ENCODE assay signal across 2 cellular contexts in genomic region chr12:26042645-26043044, GRCh38.
TF ChIP-seq lines count a peak whose summit lies in the region.

No MANE protein-coding gene starts in this region.

TF ChIP-seq in A549, 52 proteins besides CTCF, POLR2A, EP300 and RAD21:
- no peak for TF ChIP-seq MAFK (IDR thresholded peaks at IDR 0.05; ENCODE audit: partially characterized antibody)
- TF ChIP-seq CBX2 (IDR thresholded peaks at IDR 0.05; ENCODE audit: borderline replicate concordance, low read depth), result no peak
- no peak for TF ChIP-seq CHD2 (IDR thresholded peaks at IDR 0.05; ENCODE audit: low read length, partially characterized antibody)
- TF ChIP-seq POLR2AphosphoS2 (conservative IDR thresholded peaks at IDR 0.05; ENCODE audit: low read length), result no peak
- TF ChIP-seq HMGXB4 (CRISPR knock-in tag; IDR thresholded peaks at IDR 0.05; ENCODE audit: borderline replicate concordance), result no peak
- TF ChIP-seq HOXB13 (CRISPR knock-in tag; IDR thresholded peaks at IDR 0.05; ENCODE audit: low read depth), result no peak
- TF ChIP-seq ZNF302 (CRISPR knock-in tag; IDR thresholded peaks at IDR 0.05), result no peak
- no peak for TF ChIP-seq CHD4 (IDR thresholded peaks at IDR 0.05; ENCODE audit: borderline replicate concordance)
- no peak for TF ChIP-seq EHF (CRISPR knock-in tag; IDR thresholded peaks at IDR 0.05)
- TF ChIP-seq, protein P1, sequence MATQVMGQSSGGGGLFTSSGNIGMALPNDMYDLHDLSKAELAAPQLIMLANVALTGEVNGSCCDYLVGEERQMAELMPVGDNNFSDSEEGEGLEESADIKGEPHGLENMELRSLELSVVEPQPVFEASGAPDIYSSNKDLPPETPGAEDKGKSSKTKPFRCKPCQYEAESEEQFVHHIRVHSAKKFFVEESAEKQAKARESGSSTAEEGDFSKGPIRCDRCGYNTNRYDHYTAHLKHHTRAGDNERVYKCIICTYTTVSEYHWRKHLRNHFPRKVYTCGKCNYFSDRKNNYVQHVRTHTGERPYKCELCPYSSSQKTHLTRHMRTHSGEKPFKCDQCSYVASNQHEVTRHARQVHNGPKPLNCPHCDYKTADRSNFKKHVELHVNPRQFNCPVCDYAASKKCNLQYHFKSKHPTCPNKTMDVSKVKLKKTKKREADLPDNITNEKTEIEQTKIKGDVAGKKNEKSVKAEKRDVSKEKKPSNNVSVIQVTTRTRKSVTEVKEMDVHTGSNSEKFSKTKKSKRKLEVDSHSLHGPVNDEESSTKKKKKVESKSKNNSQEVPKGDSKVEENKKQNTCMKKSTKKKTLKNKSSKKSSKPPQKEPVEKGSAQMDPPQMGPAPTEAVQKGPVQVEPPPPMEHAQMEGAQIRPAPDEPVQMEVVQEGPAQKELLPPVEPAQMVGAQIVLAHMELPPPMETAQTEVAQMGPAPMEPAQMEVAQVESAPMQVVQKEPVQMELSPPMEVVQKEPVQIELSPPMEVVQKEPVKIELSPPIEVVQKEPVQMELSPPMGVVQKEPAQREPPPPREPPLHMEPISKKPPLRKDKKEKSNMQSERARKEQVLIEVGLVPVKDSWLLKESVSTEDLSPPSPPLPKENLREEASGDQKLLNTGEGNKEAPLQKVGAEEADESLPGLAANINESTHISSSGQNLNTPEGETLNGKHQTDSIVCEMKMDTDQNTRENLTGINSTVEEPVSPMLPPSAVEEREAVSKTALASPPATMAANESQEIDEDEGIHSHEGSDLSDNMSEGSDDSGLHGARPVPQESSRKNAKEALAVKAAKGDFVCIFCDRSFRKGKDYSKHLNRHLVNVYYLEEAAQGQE (IDR thresholded peaks at IDR 0.05), result no peak
- no peak for TF ChIP-seq RCOR1 (IDR thresholded peaks at IDR 0.05; ENCODE audit: low read depth, low read length)
- TF ChIP-seq, protein P2, sequence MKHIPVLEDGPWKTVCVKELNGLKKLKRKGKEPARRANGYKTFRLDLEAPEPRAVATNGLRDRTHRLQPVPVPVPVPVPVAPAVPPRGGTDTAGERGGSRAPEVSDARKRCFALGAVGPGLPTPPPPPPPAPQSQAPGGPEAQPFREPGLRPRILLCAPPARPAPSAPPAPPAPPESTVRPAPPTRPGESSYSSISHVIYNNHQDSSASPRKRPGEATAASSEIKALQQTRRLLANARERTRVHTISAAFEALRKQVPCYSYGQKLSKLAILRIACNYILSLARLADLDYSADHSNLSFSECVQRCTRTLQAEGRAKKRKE (CRISPR knock-in tag; IDR thresholded peaks at IDR 0.05; ENCODE audit: low read depth), result no peak
- TF ChIP-seq BHLHE40 (IDR thresholded peaks at IDR 0.05; ENCODE audit: low read depth, low read length), result no peak
- no peak for TF ChIP-seq HEYL (CRISPR knock-in tag; IDR thresholded peaks at IDR 0.05)
- TF ChIP-seq, protein P3, sequence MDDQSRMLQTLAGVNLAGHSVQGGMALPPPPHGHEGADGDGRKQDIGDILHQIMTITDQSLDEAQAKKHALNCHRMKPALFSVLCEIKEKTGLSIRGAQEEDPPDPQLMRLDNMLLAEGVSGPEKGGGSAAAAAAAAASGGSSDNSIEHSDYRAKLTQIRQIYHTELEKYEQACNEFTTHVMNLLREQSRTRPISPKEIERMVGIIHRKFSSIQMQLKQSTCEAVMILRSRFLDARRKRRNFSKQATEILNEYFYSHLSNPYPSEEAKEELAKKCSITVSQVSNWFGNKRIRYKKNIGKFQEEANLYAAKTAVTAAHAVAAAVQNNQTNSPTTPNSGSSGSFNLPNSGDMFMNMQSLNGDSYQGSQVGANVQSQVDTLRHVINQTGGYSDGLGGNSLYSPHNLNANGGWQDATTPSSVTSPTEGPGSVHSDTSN (IDR thresholded peaks at IDR 0.05), result no peak
- TF ChIP-seq EHMT2 (IDR thresholded peaks at IDR 0.05; ENCODE audit: low read depth), result no peak
- no peak for TF ChIP-seq CBX8 (IDR thresholded peaks at IDR 0.05)

TF ChIP-seq in IMR-90, 13 proteins besides CTCF, POLR2A, EP300 and RAD21:
- no peak for TF ChIP-seq SMC3 (IDR thresholded peaks at IDR 0.05; ENCODE audit: low read depth, low read length)
- TF ChIP-seq BHLHE40 (IDR thresholded peaks at IDR 0.05; ENCODE audit: low read depth, low read length), result no peak
- TF ChIP-seq NFE2L2 (IDR thresholded peaks at IDR 0.05; ENCODE audit: low read depth, low read length), result no peak
- no peak for TF ChIP-seq FOS (IDR thresholded peaks at IDR 0.05; ENCODE audit: low read depth, low read length)
- TF ChIP-seq, protein P4, sequence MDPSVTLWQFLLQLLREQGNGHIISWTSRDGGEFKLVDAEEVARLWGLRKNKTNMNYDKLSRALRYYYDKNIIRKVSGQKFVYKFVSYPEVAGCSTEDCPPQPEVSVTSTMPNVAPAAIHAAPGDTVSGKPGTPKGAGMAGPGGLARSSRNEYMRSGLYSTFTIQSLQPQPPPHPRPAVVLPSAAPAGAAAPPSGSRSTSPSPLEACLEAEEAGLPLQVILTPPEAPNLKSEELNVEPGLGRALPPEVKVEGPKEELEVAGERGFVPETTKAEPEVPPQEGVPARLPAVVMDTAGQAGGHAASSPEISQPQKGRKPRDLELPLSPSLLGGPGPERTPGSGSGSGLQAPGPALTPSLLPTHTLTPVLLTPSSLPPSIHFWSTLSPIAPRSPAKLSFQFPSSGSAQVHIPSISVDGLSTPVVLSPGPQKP (IDR thresholded peaks at IDR 0.05; ENCODE audit: borderline replicate concordance, low read depth, low read length), result no peak
- no peak for TF ChIP-seq MXI1 (IDR thresholded peaks at IDR 0.05; ENCODE audit: borderline replicate concordance, low read depth, low read length)
- no peak for TF ChIP-seq CHD1 (IDR thresholded peaks at IDR 0.05; ENCODE audit: low read depth, low read length)
- no peak for TF ChIP-seq CEBPB (IDR thresholded peaks at IDR 0.05; ENCODE audit: low read depth, low read length)
- no peak for TF ChIP-seq RFX5 (IDR thresholded peaks at IDR 0.05; ENCODE audit: low read depth, low read length)
- TF ChIP-seq USF2 (IDR thresholded peaks at IDR 0.05; ENCODE audit: low read depth, low read length), result no peak
- TF ChIP-seq MAFK (IDR thresholded peaks at IDR 0.05; ENCODE audit: low read depth, low read length), result no peak
- no peak for TF ChIP-seq RCOR1 (IDR thresholded peaks at IDR 0.05; ENCODE audit: insufficient replicate concordance, low read length)
- TF ChIP-seq MAZ (IDR thresholded peaks at IDR 0.05; ENCODE audit: borderline replicate concordance, low read depth, low read length), result no peak
